Comparison of ENCODE assay signal across 15 cellular contexts in genomic region chr3:152259480-152259879, GRCh38. TPM values are rescaled to one million over a fixed set of nuclear protein-coding genes. Genes with fewer than 3 reads are reported as not detected.
DNase-seq lines count a peak whose midpoint lies in the region; ATAC-seq and TF ChIP-seq lines count a peak whose summit lies in the region.
"Had no signal": no experiment of that assay in that cellular context is flagged by ENCODE, and none has a peak within 500 bp of the region (broad histone marks: within the 10 kb centered on the region; RNA-seq: fewer than 3 reads in every experiment).

No MANE protein-coding gene starts in this region.

- POLR2A ChIA-PET in activated naive CD8-positive, alpha-beta T cell treated with anti-CD3 and anti-CD28 coated beads, Interleukin-2, amount 10 ng/mL, durations not matched to agents 7 days and 5 days (lab: Charles Lee), result interaction anchor here (1.1 to 7.6 kb wide), 5 partner anchors 9 to 25 kb away, joined by 3 to 143 read pairs (median 5); partner anchors contain the start of gene MBNL1

- no peaks in the 10 kb centered on the region for H3K9me3 ChIP-seq in CD4-positive, CD25-positive, alpha-beta regulatory T cell (ENCODE audit: control insufficient read depth in 2 of 2, low read length in 2 of 2)
- H3K9me3 ChIP-seq in osteoblast (ENCODE audit: low read depth, low read length), result no peaks in the 10 kb centered on the region

- H3K27ac Mint-ChIP-seq in CD4-positive, CD25-positive, alpha-beta regulatory T cell, result peak overlapping the region; percentile 45 to 93 (median 87)
- H3K27ac Mint-ChIP-seq in HFFc6, result peak overlapping the region; percentile 44
- peak overlapping the region; percentile 76 for H3K27ac Mint-ChIP-seq in activated naive CD8-positive, alpha-beta T cell treated with anti-CD3 and anti-CD28 coated beads, Interleukin-2, amount 10 ng/mL, durations not matched to agents 7 days and 5 days
- H3K27ac Mint-ChIP-seq: GM23338, progenitor cell of endocrine pancreas had no signal

- no peak for ATAC-seq in CD4-positive, CD25-positive, alpha-beta regulatory T cell (ENCODE audit: low read depth in 2 of 2)
- no peak for ATAC-seq in activated naive CD8-positive, alpha-beta T cell treated with anti-CD3 and anti-CD28 coated beads, Interleukin-2, amount 10 ng/mL, durations not matched to agents 7 days and 5 days (ENCODE audit: low read depth)
- ATAC-seq in HG03378 (IDR thresholded peaks at IDR 0.05; ENCODE audit: unreplicated experiment), result no peak
- ATAC-seq: GM23338 had no signal

- no peaks in the 10 kb centered on the region for H3K79me2 ChIP-seq in osteoblast (ENCODE audit: insufficient read depth, low read length)

- peaks cover 79% of the 10 kb centered on the region for H3K4me1 ChIP-seq in CD4-positive, CD25-positive, alpha-beta regulatory T cell (ENCODE audit: control insufficient read depth, insufficient read depth, low read length, poor library complexity, severe bottlenecking)
- peaks cover 29% of the 10 kb centered on the region for H3K4me1 ChIP-seq in osteoblast (ENCODE audit: insufficient read depth, low read length)

- H4K20me1 ChIP-seq in osteoblast (ENCODE audit: insufficient read depth, low read length), result no peaks in the 10 kb centered on the region

- H3K4me1 Mint-ChIP-seq in CD4-positive, CD25-positive, alpha-beta regulatory T cell, result peaks cover 53 to 92% (median 80%) of the 10 kb centered on the region in 4 donors
- peaks cover 43% of the 10 kb centered on the region for H3K4me1 Mint-ChIP-seq in HFFc6 (ENCODE audit: low read depth)
- peaks cover 74% of the 10 kb centered on the region for H3K4me1 Mint-ChIP-seq in activated naive CD8-positive, alpha-beta T cell treated with anti-CD3 and anti-CD28 coated beads, Interleukin-2, amount 10 ng/mL, durations not matched to agents 7 days and 5 days
- H3K4me1 Mint-ChIP-seq: GM23338 had no signal

- peaks cover 20% of the 10 kb centered on the region for H3K36me3 ChIP-seq in CD4-positive, CD25-positive, alpha-beta regulatory T cell (ENCODE audit: control insufficient read depth, insufficient read depth, low read length)
- no peaks in the 10 kb centered on the region for H3K36me3 ChIP-seq in osteoblast (ENCODE audit: insufficient read depth, low read length)
- H3K36me3 ChIP-seq: WERI-Rb-1 had no signal

- H2AFZ ChIP-seq in osteoblast (ENCODE audit: low read length), result no peak overlapping the region
- H2AFZ ChIP-seq: GM23338 had no signal

- no peaks in the 10 kb centered on the region for H3K27me3 Mint-ChIP-seq in CD4-positive, CD25-positive, alpha-beta regulatory T cell
- no peaks in the 10 kb centered on the region for H3K27me3 Mint-ChIP-seq in HFFc6 (ENCODE audit: insufficient read depth)
- no peaks in the 10 kb centered on the region for H3K27me3 Mint-ChIP-seq in activated naive CD8-positive, alpha-beta T cell treated with anti-CD3 and anti-CD28 coated beads, Interleukin-2, amount 10 ng/mL, durations not matched to agents 7 days and 5 days

- H3K36me3 Mint-ChIP-seq in CD4-positive, CD25-positive, alpha-beta regulatory T cell, result peaks cover 25% of the 10 kb centered on the region
- H3K36me3 Mint-ChIP-seq in HFFc6 (ENCODE audit: low read depth), result no peaks in the 10 kb centered on the region
- H3K36me3 Mint-ChIP-seq in activated naive CD8-positive, alpha-beta T cell treated with anti-CD3 and anti-CD28 coated beads, Interleukin-2, amount 10 ng/mL, durations not matched to agents 7 days and 5 days, result peaks cover 47% of the 10 kb centered on the region

- TF ChIP-seq CTCF in HFFc6 (IDR thresholded peaks at IDR 0.05) (no peak), osteoblast (IDR thresholded peaks at IDR 0.05; ENCODE audit: extremely low read depth, low read depth, low read length) (no peak)

- H3K27me3 ChIP-seq in CD4-positive, CD25-positive, alpha-beta regulatory T cell (ENCODE audit: control insufficient read depth, insufficient read depth, low read length), result no peaks in the 10 kb centered on the region
- H3K27me3 ChIP-seq in osteoblast (ENCODE audit: insufficient read depth, low read length), result no peaks in the 10 kb centered on the region

- peak overlapping the region; percentile 79 for H3K4me3 ChIP-seq in CD4-positive, CD25-positive, alpha-beta regulatory T cell (ENCODE audit: low read depth, low read length)
- H3K4me3 ChIP-seq in osteoblast (ENCODE audit: insufficient read depth, low read length), result no peak overlapping the region
- H3K4me3 ChIP-seq: GM23338, SK-N-MC had no signal

- no peak for DNase-seq in CD4-positive, CD25-positive, alpha-beta regulatory T cell
- DNase-seq in HFFc6 (no peak), osteoblast (ENCODE audit: insufficient read length, low spot score, missing footprints) (no peak), DMS 273 treated with DMSO at 0.1 percent for 48 hours (lab: John Stamatoyannopoulos, UW) (no peak), mucosa of gallbladder (ENCODE audit: low spot score) (no peak)
- DNase-seq in activated naive CD8-positive, alpha-beta T cell treated with anti-CD3 and anti-CD28 coated beads, Interleukin-2, amount 10 ng/mL, durations not matched to agents 7 days and 5 days, result no peak
- DNase-seq: islet precursor cell, NCI-H1417 treated with DMSO at 0.1 percent for 48 hours, NCI-H2227 treated with DMSO at 0.1 percent for 48 hours, WERI-Rb-1 had no signal

- peak overlapping the region; percentile 86 for H3K27ac ChIP-seq in CD4-positive, CD25-positive, alpha-beta regulatory T cell (ENCODE audit: insufficient read depth, low read length, poor library complexity, severe bottlenecking)
- peak overlapping the region; percentile 94 for H3K27ac ChIP-seq in osteoblast (ENCODE audit: low read depth, low read length)
- H3K27ac ChIP-seq: C4-2B, SK-N-MC, WERI-Rb-1 had no signal

- H3K9me3 Mint-ChIP-seq in CD4-positive, CD25-positive, alpha-beta regulatory T cell, result no peaks in the 10 kb centered on the region
- H3K9me3 Mint-ChIP-seq in HFFc6, result no peaks in the 10 kb centered on the region
- H3K9me3 Mint-ChIP-seq in activated naive CD8-positive, alpha-beta T cell treated with anti-CD3 and anti-CD28 coated beads, Interleukin-2, amount 10 ng/mL, durations not matched to agents 7 days and 5 days, result no peaks in the 10 kb centered on the region
- H3K9me3 Mint-ChIP-seq: GM23338 had no signal

- H3K4me3 Mint-ChIP-seq in CD4-positive, CD25-positive, alpha-beta regulatory T cell, result peak overlapping the region; percentile 8 to 75 (median 56)
- H3K4me3 Mint-ChIP-seq in HFFc6, result no peak overlapping the region
- H3K4me3 Mint-ChIP-seq in activated naive CD8-positive, alpha-beta T cell treated with anti-CD3 and anti-CD28 coated beads, Interleukin-2, amount 10 ng/mL, durations not matched to agents 7 days and 5 days, result peak overlapping the region; percentile 76
- H3K4me3 Mint-ChIP-seq: GM23338 had no signal

- H3K4me2 ChIP-seq in osteoblast (ENCODE audit: insufficient read depth, low read length), result no peak overlapping the region
- H3K4me2 ChIP-seq: GM23338 had no signal

RNA-seq across cellular contexts. Expression of gene MBNL1, which starts 9.2 kb away (rescaled TPM):
- 726 TPM for total RNA-seq in CD4-positive, CD25-positive, alpha-beta regulatory T cell
- polyA plus RNA-seq in CD4-positive, CD25-positive, alpha-beta regulatory T cell, result 100 to 1,000 TPM; 221 to 262 (median 237) TPM
- 100 to 1,000 TPM; 200 to 291 (median 244) TPM for total RNA-seq in HFFc6 (2021; fragmentation: NEBNext Ultra II Directional; extraction: Animal tissue kit (Norgen Biotek cat#: 25700))
- 100 to 1,000 TPM; 446 to 447 TPM for total RNA-seq in activated naive CD8-positive, alpha-beta T cell treated with anti-CD3 and anti-CD28 coated beads, Interleukin-2, amount 10 ng/mL, durations not matched to agents 7 days and 5 days
- 483 and 545 TPM in 2 replicates for total RNA-seq in osteoblast
- 223 TPM for total RNA-seq in mucosa of gallbladder
